In the genomic region with DNA sequence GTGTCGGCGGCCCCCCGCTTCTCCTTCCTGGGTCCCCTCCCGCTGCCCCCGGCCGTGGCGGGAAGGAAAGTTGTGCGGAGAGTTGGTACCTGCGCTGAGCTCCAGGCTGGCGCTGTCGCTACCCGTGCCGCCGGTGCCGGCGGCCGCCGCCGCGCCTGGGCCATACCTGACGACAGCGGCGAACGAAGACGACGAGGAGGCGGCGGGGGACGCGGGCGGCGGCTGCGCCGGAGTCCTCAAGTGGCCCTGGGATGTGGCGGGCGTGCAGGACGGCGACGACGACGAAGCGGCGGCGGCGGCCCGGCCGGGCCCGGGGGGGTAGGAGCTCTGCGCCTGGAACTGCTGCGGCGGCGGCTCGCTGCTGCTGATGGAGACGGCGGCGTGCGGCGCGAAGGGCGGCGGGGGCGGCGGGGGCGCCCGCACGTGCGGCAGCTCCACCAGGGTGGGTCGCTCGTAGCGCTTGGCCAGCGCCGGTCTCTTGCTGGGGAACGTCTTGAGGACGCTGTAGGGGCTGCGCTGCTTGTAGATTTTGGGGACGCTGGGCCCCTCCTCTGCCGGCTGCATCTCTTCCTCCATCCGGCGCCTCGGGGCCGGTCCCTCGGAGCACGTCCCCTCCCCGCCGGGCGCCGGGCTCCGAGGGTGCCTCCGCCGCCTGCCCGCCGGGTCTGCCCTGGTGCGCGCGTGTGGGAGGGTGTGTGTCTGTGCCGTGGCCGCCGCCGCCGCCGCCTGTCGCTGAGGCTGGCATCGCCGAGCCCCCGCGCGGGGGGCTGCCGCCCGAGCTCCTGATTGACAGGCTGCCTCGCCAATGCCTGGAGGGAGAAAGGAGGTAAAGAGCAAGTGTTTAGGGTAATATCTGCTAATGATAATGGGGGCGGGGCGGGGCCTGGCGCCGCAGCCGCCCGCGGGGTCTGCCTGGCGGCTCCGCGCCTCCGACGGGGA, we compare ENCODE assay signal across 8 cellular contexts. TPM values are rescaled to one million over a fixed set of nuclear protein-coding genes. Genes with fewer than 3 reads are reported as not detected.
DNase-seq lines count a peak whose midpoint lies in the region.

No MANE protein-coding gene starts in this region.

- intact Hi-C loops in posterior vena cava (cut with DNase I): no loop called here

- no peak overlapping the region for H3K9ac ChIP-seq in iPS-15b (ENCODE audit: low read depth, low read length)

- H3K9me3 ChIP-seq in HAP-1 (no peaks in the 10 kb centered on the region), iPS-15b (ENCODE audit: control insufficient read depth, insufficient read depth, low read length) (no peaks in the 10 kb centered on the region)

- H3K36me3 ChIP-seq in HAP-1 (replicated peaks): no peaks in the 10 kb centered on the region
- no peaks in the 10 kb centered on the region for H3K36me3 ChIP-seq in iPS-15b (ENCODE audit: control insufficient read depth, insufficient read depth, low read length)

- DNase-seq in NCI-H2081 (lab: John Stamatoyannopoulos, UW) (peak; percentile 78 to 84), NCI-H2081 treated with DMSO at 0.1 percent for 48 hours (lab: John Stamatoyannopoulos, UW) (no peak), HAP-1 (ENCODE audit: low spot score in 2 of 2) (peak; percentile 92 to 95), NCI-H1105 treated with DMSO at 0.1 percent for 48 hours (lab: John Stamatoyannopoulos, UW) (peak; percentile 61), posterior vena cava (ENCODE audit: low spot score) (no peak)
- peak; percentile 42 for DNase-seq in activated T-cell treated with anti-CD3 and anti-CD28 coated beads, Interleukin-2, amount 50 U/mL, for 1 hour
- DNase-seq in stimulated activated CD4-positive, alpha-beta T cell treated with anti-CD3 and anti-CD28 coated beads, Interleukin-4, amount 100 ng/mL, for 1 hour: peak; percentile 33

- H3K4me1 ChIP-seq in HAP-1: peaks cover 23% of the 10 kb centered on the region
- peaks cover 3% of the 10 kb centered on the region for H3K4me1 ChIP-seq in iPS-15b (ENCODE audit: control insufficient read depth, insufficient read depth, low read length)

- H3K27me3 ChIP-seq in HAP-1 (ENCODE audit: low read depth): no peaks in the 10 kb centered on the region
- H3K27me3 ChIP-seq in iPS-15b (ENCODE audit: control insufficient read depth, insufficient read depth, low read length): peaks cover 36% of the 10 kb centered on the region

- in situ Hi-C loops in HAP-1 (cut with MboI; ENCODE audit: low sequenced_read_pairs): no loop called here

- H3K4me3 ChIP-seq in HAP-1 (peak overlapping the region; percentile 68), iPS-15b (ENCODE audit: low read depth, low read length) (peak overlapping the region; percentile 80)

RNA-seq across cellular contexts. Expression of a gene that starts 0.6 kb away (rescaled TPM):
- under 1 TPM; 0.05 to 0.24 TPM for total RNA-seq in posterior vena cava

Comparison
In these comparisons a context has a peak if more than half of its experiments do, and no peak if none do; other contexts are left out.
1. DNase-seq: peak in NCI-H2081 (2 of 2), HAP-1 (2 of 2), NCI-H1105 treated with DMSO at 0.1 percent for 48 hours (single experiment), activated T-cell treated with anti-CD3 and anti-CD28 coated beads, Interleukin-2, amount 50 U/mL, for 1 hour (single experiment) and stimulated activated CD4-positive, alpha-beta T cell treated with anti-CD3 and anti-CD28 coated beads, Interleukin-4, amount 100 ng/mL, for 1 hour (single experiment); none in NCI-H2081 treated with DMSO at 0.1 percent for 48 hours (single experiment) and posterior vena cava (single experiment).